In genomic region chr1:204286841-204287387, GRCh38 we compare ENCODE assay signal across 8 cellular contexts.
DNase-seq lines count a peak whose midpoint lies in the region; ATAC-seq and TF ChIP-seq lines count a peak whose summit lies in the region.

No MANE protein-coding gene starts in this region.

- no peak for TF ChIP-seq CTCF in type B pancreatic cell (conservative IDR thresholded peaks at IDR 0.05)
- TF ChIP-seq CTCF in GM20000 (IDR thresholded peaks at IDR 0.05; ENCODE audit: extremely low read depth, missing control alignments), result no peak

- no peaks in the 10 kb centered on the region for H3K27me3 Mint-ChIP-seq in type B pancreatic cell

- peaks cover 4% of the 10 kb centered on the region for H3K36me3 Mint-ChIP-seq in type B pancreatic cell

- no peaks in the 10 kb centered on the region for H3K9me3 Mint-ChIP-seq in type B pancreatic cell

- H3K27ac ChIP-seq in cingulate gyrus (ENCODE audit: low read depth, low read length), result peak overlapping the region; percentile 43

- H3K4me1 Mint-ChIP-seq in type B pancreatic cell (ENCODE audit: unreplicated experiment), result peaks cover 66% of the 10 kb centered on the region

- peak overlapping the region; percentile 84 for H3K27ac Mint-ChIP-seq in type B pancreatic cell

- no peak for ATAC-seq in HG03521 (IDR thresholded peaks at IDR 0.05; ENCODE audit: unreplicated experiment)

- peak; percentile 32 for DNase-seq in activated CD4-positive, CD25-positive, alpha-beta regulatory T cell treated with anti-CD3 and anti-CD28 coated beads, Interleukin-2, amount 50 U/mL, for 72 hours
- no peak for DNase-seq in activated CD4-positive, CD25-positive, alpha-beta regulatory T cell (lab: John Stamatoyannopoulos, UW)
- peak; percentile 11 for DNase-seq in T-helper 9 cell
- DNase-seq in mucosa of gallbladder (ENCODE audit: low spot score), result peak; percentile 69
- no peak for DNase-seq in type B pancreatic cell (ENCODE audit: extremely low spot score, unreplicated experiment)
- no peak for DNase-seq in GM20000 (ENCODE audit: low spot score)

- peak overlapping the region; percentile 80 for H3K4me3 Mint-ChIP-seq in type B pancreatic cell

Comparison
In these comparisons a context has a peak if more than half of its experiments do, and no peak if none do; other contexts are left out.
1. DNase-seq: peak in activated CD4-positive, CD25-positive, alpha-beta regulatory T cell treated with anti-CD3 and anti-CD28 coated beads, Interleukin-2, amount 50 U/mL, for 72 hours (single experiment), T-helper 9 cell (single experiment) and mucosa of gallbladder (single experiment); none in activated CD4-positive, CD25-positive, alpha-beta regulatory T cell (0 of 4), type B pancreatic cell (single experiment) and GM20000 (single experiment).